14 cellular contexts compared by ENCODE assay signal in the genomic region with DNA sequence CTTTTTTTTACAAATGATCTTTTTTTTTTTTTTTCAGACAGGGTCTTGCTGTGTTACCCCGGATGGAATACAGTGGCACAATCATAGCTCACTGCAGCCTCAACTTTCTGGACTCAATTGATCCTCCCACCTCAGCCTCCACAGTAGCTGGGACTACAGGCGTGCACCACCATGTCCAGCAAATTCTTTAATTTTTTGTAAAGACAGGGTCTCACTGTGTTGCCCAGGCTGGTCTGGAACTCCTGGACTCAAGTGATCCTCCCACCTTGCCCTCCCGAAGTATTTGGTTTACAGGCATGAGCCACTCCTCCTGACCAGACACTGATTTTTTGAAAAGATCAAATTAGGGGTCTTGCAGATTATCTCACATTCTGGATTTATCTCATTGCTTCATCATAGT. TPM values are rescaled to one million over a fixed set of nuclear protein-coding genes. Genes with fewer than 3 reads are reported as not detected.
A peak's percentile ranks its signal among the peaks of the same experiment; 100 is the strongest.
DNase-seq lines count a peak whose midpoint lies in the region; ATAC-seq and TF ChIP-seq lines count a peak whose summit lies in the region.
"Had no signal": no experiment of that assay in that cellular context is flagged by ENCODE, and none has a peak within 500 bp of the region (broad histone marks: within the 10 kb centered on the region; RNA-seq: fewer than 3 reads in every experiment).

No MANE protein-coding gene starts in this region.

- TF ChIP-seq CTCF in MCF 10A (IDR thresholded peaks at IDR 0.05; ENCODE audit: unreplicated experiment) (no peak), breast epithelium (IDR thresholded peaks at IDR 0.05) (no peak), PC-9 (conservative IDR thresholded peaks at IDR 0.05) (no peak), GM13977 (IDR thresholded peaks at IDR 0.05; ENCODE audit: extremely low read depth, insufficient read depth, missing control alignments) (no peak)

- H3K4me3 ChIP-seq in breast epithelium = no peak overlapping the region
- H3K4me3 ChIP-seq in PC-9 = peak overlapping the region; percentile 84; the same call in 1 of the 2 replicates
- H3K4me3 ChIP-seq: coronary artery had no signal

- no peaks in the 10 kb centered on the region for H3K36me3 ChIP-seq in breast epithelium
- no peaks in the 10 kb centered on the region for H3K36me3 ChIP-seq in PC-9 (ENCODE audit: low read depth)
- H3K36me3 ChIP-seq: esophagus muscularis mucosa, heart right ventricle, upper lobe of right lung had no signal

- H3K79me2 ChIP-seq in PC-9 (ENCODE audit: low read depth) = 0 out of 2 replicates have a peak, but pooled peaks cover 4% of the 10 kb centered on the region

- H3K4me1 ChIP-seq in breast epithelium (no peaks in the 10 kb centered on the region), PC-9 (replicated peaks; ENCODE audit: insufficient read depth) (peaks cover 15% of the 10 kb centered on the region)
- H3K4me1 ChIP-seq: upper lobe of right lung had no signal

- no peaks in the 10 kb centered on the region for H4K20me1 ChIP-seq in PC-9 (ENCODE audit: insufficient read depth)

- TF ChIP-seq POLR2A in breast epithelium (IDR thresholded peaks at IDR 0.05) = no peak

- H2AFZ ChIP-seq in PC-9 = peak overlapping the region; percentile 96

- no peaks in the 10 kb centered on the region for H3K9me3 Mint-ChIP-seq in MCF 10A (ENCODE audit: unreplicated experiment)
- H3K9me3 Mint-ChIP-seq in effector memory CD8-positive, alpha-beta T cell = no peaks in the 10 kb centered on the region
- no peaks in the 10 kb centered on the region for H3K9me3 Mint-ChIP-seq in stimulated activated memory B cell treated with anti-CD40 and anti-IgM and Interleukin-4, amounts not matched to agents 10 μg/mL and 1 μg/mL and 100 μg/mL, for 72 hours

- POLR2A ChIA-PET in MCF 10A (lab: Yijun Ruan, JAX) (no interaction called here), PC-9 (lab: Charles Lee; ENCODE audit: unreplicated experiment) (no interaction called here)

- H3K9me2 ChIP-seq in PC-9 (ENCODE audit: insufficient read depth) = no peaks in the 10 kb centered on the region

- H3K27me3 ChIP-seq in breast epithelium (no peaks in the 10 kb centered on the region), PC-9 (ENCODE audit: insufficient read depth, low read depth) (no peaks in the 10 kb centered on the region)
- H3K27me3 ChIP-seq: esophagus muscularis mucosa, heart right ventricle, upper lobe of right lung had no signal

- no peaks in the 10 kb centered on the region for H3K27me3 Mint-ChIP-seq in MCF 10A (ENCODE audit: insufficient read depth, unreplicated experiment)
- H3K27me3 Mint-ChIP-seq in effector memory CD8-positive, alpha-beta T cell = no peaks in the 10 kb centered on the region
- H3K27me3 Mint-ChIP-seq in stimulated activated memory B cell treated with anti-CD40 and anti-IgM and Interleukin-4, amounts not matched to agents 10 μg/mL and 1 μg/mL and 100 μg/mL, for 72 hours = no peaks in the 10 kb centered on the region

- peak overlapping the region; percentile 93 for H3K4me3 Mint-ChIP-seq in MCF 10A (ENCODE audit: unreplicated experiment)
- H3K4me3 Mint-ChIP-seq in effector memory CD8-positive, alpha-beta T cell = peak overlapping the region; percentile 90 to 95
- peak overlapping the region; percentile 97 for H3K4me3 Mint-ChIP-seq in stimulated activated memory B cell treated with anti-CD40 and anti-IgM and Interleukin-4, amounts not matched to agents 10 μg/mL and 1 μg/mL and 100 μg/mL, for 72 hours

- H3K4me2 ChIP-seq in PC-9 = peak overlapping the region; percentile 98

- peak overlapping the region; percentile 98 for H3K27ac Mint-ChIP-seq in MCF 10A (ENCODE audit: low read depth, unreplicated experiment)
- H3K27ac Mint-ChIP-seq in effector memory CD8-positive, alpha-beta T cell = peak overlapping the region in 1 of 2 donors; percentile 95
- peak overlapping the region; percentile 98 for H3K27ac Mint-ChIP-seq in stimulated activated memory B cell treated with anti-CD40 and anti-IgM and Interleukin-4, amounts not matched to agents 10 μg/mL and 1 μg/mL and 100 μg/mL, for 72 hours

- H3F3A ChIP-seq in PC-9 (ENCODE audit: insufficient read depth, low read depth) = peaks cover 11% of the 10 kb centered on the region; the same call in 1 of the 2 replicates

- CTCF ChIA-PET in MCF 10A (lab: Yijun Ruan, JAX) (interaction anchor here (1.5 kb wide), 1 partner anchor 117 kb away, joined by 6 read pairs; no protein-coding TSS in a partner anchor), PC-9 (lab: Charles Lee) (no interaction called here)

- in situ Hi-C loops in GM13977 (cut with MboI; ENCODE audit: low pct_unique_long_range_greater_than_20kb, low sequenced_read_pairs, unreplicated experiment) = no loop called here

- no TSS peak for BruUV-seq in MCF 10A (replicated peaks; lab: Mats Ljungman, UMichigan)
- no TSS peak for BruUV-seq in PC-9 (replicated peaks; lab: Mats Ljungman, UMichigan)

- H3K27ac ChIP-seq in breast epithelium (no peak overlapping the region), PC-9 (no peak overlapping the region)
- H3K27ac ChIP-seq: coronary artery, esophagus muscularis mucosa, heart right ventricle, upper lobe of right lung had no signal

- peaks cover 6% of the 10 kb centered on the region for H3K36me3 Mint-ChIP-seq in MCF 10A (ENCODE audit: insufficient read depth, unreplicated experiment)
- peaks cover 11% of the 10 kb centered on the region for H3K36me3 Mint-ChIP-seq in effector memory CD8-positive, alpha-beta T cell (ENCODE audit: insufficient read depth)
- no peaks in the 10 kb centered on the region for H3K36me3 Mint-ChIP-seq in stimulated activated memory B cell treated with anti-CD40 and anti-IgM and Interleukin-4, amounts not matched to agents 10 μg/mL and 1 μg/mL and 100 μg/mL, for 72 hours

- H3K4me1 Mint-ChIP-seq in MCF 10A (ENCODE audit: insufficient read depth, unreplicated experiment) = no peaks in the 10 kb centered on the region
- H3K4me1 Mint-ChIP-seq in effector memory CD8-positive, alpha-beta T cell (ENCODE audit: low read depth in 2 of 2) = peaks cover 11% of the 10 kb centered on the region in 2 donors
- H3K4me1 Mint-ChIP-seq in stimulated activated memory B cell treated with anti-CD40 and anti-IgM and Interleukin-4, amounts not matched to agents 10 μg/mL and 1 μg/mL and 100 μg/mL, for 72 hours = peaks cover 22% of the 10 kb centered on the region

- intact Hi-C loops in MCF 10A (cut with micrococcal nuclease) = no loop called here
- intact Hi-C loops in breast epithelium (cut with DNase I; ENCODE audit: low total_unique reads) = no loop called here
- intact Hi-C loops in PC-9 (cut with micrococcal nuclease; ENCODE audit: unreplicated experiment) = no loop called here

- ATAC-seq in effector memory CD8-positive, alpha-beta T cell (replicated peaks) = no peak
- ATAC-seq in stimulated activated memory B cell treated with anti-CD40 and anti-IgM and Interleukin-4, amounts not matched to agents 10 μg/mL and 1 μg/mL and 100 μg/mL, for 72 hours = no peak
- ATAC-seq in GM21737 (IDR thresholded peaks at IDR 0.05; ENCODE audit: unreplicated experiment) = no peak
- ATAC-seq: heart right ventricle, upper lobe of right lung had no signal

- DNase-seq in MCF 10A (ENCODE audit: unreplicated experiment) (no peak), breast epithelium (ENCODE audit: low spot score in 2 of 2) (no peak), PC-9 (no peak), GM13977 (ENCODE audit: low spot score) (no peak), GF-D8 (lab: John Stamatoyannopoulos, UW) (no peak)
- DNase-seq in effector memory CD8-positive, alpha-beta T cell = no peak
- DNase-seq: DMS79 treated with DMSO at 0.1 percent for 48 hours, heart right ventricle, NCI-H510A, upper lobe of right lung had no signal

- H3K9me3 ChIP-seq in breast epithelium = no peaks in the 10 kb centered on the region
- H3K9me3 ChIP-seq in PC-9 (ENCODE audit: insufficient read depth, low read depth) = no peaks in the 10 kb centered on the region
- H3K9me3 ChIP-seq: esophagus muscularis mucosa, heart right ventricle, upper lobe of right lung had no signal

RNA-seq across cellular contexts. Expression of gene MYBL2, which starts 11.0 kb away (rescaled TPM):
- total RNA-seq in MCF 10A (2022) = 16.4 and 44.3 TPM in 2 replicates
- total RNA-seq in breast epithelium = under 1 TPM in 2 of 3 donors, not detected in 1; 0.32 to 0.44 TPM
- 124 and 152 TPM in 2 replicates for total RNA-seq in PC-9 (2021)

Comparison
In these comparisons a context has a peak if more than half of its experiments do, and no peak if none do; other contexts are left out.
1. RNA of gene MYBL2, which starts 11.0 kb away (total RNA-seq): 124 to 152 TPM in PC-9 and 16.4 to 44.3 TPM in MCF 10A; 0.32 to 0.44 TPM in breast epithelium; every median in the first group is over 10 times any median in the second.
2. Peak in every context shown above with its lines, with median percentiles within 50 percentile points of each other: H3K4me3 Mint-ChIP-seq.